ENCODE assay signal across 12 cellular contexts in genomic region chr7:74294191-74294998, GRCh38. TPM values are rescaled to one million over a fixed set of nuclear protein-coding genes. Genes with fewer than 3 reads are reported as not detected.
A peak's percentile ranks its signal among the peaks of the same experiment; 100 is the strongest.
DNase-seq lines count a peak whose midpoint lies in the region; ATAC-seq, FAIRE-seq and TF ChIP-seq lines count a peak whose summit lies in the region.
"Had no signal": no experiment of that assay in that cellular context is flagged by ENCODE, and none has a peak within 500 bp of the region (broad histone marks: within the 10 kb centered on the region; RNA-seq: fewer than 3 reads in every experiment).

No MANE protein-coding gene starts in this region.

- TF ChIP-seq CTCF in ascending aorta (IDR thresholded peaks at IDR 0.05), result no peak
- TF ChIP-seq CTCF in endothelial cell (IDR thresholded peaks at IDR 0.05; ENCODE audit: unreplicated experiment), result no peak

- H3K9me3 Mint-ChIP-seq in endothelial cell (ENCODE audit: unreplicated experiment), result no peaks in the 10 kb centered on the region
- H3K9me3 Mint-ChIP-seq: dendritic cell treated with granulocyte-macrophage colony-stimulating factor and Interleukin-4, amounts not matched to agents 40 ng/mL and 50 ng/mL, for 4 days had no signal

- H3K36me3 Mint-ChIP-seq in endothelial cell (ENCODE audit: low read depth, unreplicated experiment), result peaks cover 7% of the 10 kb centered on the region

- H3K9ac ChIP-seq in skeletal muscle tissue (ENCODE audit: low read depth in 1 of 3, low read length in 3 of 3), result peak overlapping the region in 2 of 3 donors; percentile 14 to 33

- no peaks in the 10 kb centered on the region for H3K27me3 ChIP-seq in ascending aorta
- H3K27me3 ChIP-seq in skeletal muscle tissue (ENCODE audit: control insufficient read depth in 3 of 3, insufficient read depth in 3 of 3, low read length in 3 of 3), result no peaks in the 10 kb centered on the region

- FAIRE-seq in urothelium cell line (lab: Jason Lieb, UNC), result no peak
- FAIRE-seq: K562 had no signal

- ATAC-seq in left ventricle myocardium superior (peak; percentile 41), GM21723 (IDR thresholded peaks at IDR 0.05; ENCODE audit: unreplicated experiment) (no peak), GM19324 (IDR thresholded peaks at IDR 0.05; ENCODE audit: low FRiP score, unreplicated experiment) (no peak)
- ATAC-seq: K562 had no signal

- H3K27me3 Mint-ChIP-seq in endothelial cell (ENCODE audit: unreplicated experiment), result peaks cover 8% of the 10 kb centered on the region

- peaks cover 38% of the 10 kb centered on the region for H3K4me1 Mint-ChIP-seq in endothelial cell (ENCODE audit: unreplicated experiment)

- H3K9me3 ChIP-seq in ascending aorta (no peaks in the 10 kb centered on the region), skeletal muscle tissue (ENCODE audit: control insufficient read depth in 3 of 3, low read length in 3 of 3) (no peaks in the 10 kb centered on the region)

- H3K27ac ChIP-seq in ascending aorta, result peak overlapping the region; percentile 71 to 75
- H3K27ac ChIP-seq in skeletal muscle tissue (ENCODE audit: low read depth, low read length), result peak overlapping the region; percentile 56

- intact Hi-C loops in ascending aorta (cut with DNase I), result loop anchor here (5.0 kb wide), 1 partner anchor 98 kb away; no protein-coding TSS in a partner anchor
- intact Hi-C loops in left ventricle myocardium superior (cut with micrococcal nuclease), result no loop called here

- no peak overlapping the region for H3K4me3 Mint-ChIP-seq in endothelial cell (ENCODE audit: unreplicated experiment)
- H3K4me3 Mint-ChIP-seq: dendritic cell treated with granulocyte-macrophage colony-stimulating factor and Interleukin-4, amounts not matched to agents 40 ng/mL and 50 ng/mL, for 4 days had no signal

- H3K4me1 ChIP-seq in ascending aorta (peaks cover 5 to 37% of the 10 kb centered on the region in 2 donors), skeletal muscle tissue (ENCODE audit: control insufficient read depth in 3 of 3, insufficient read depth in 3 of 3, low read length in 3 of 3) (peaks cover 12 to 22% (median 20%) of the 10 kb centered on the region in 3 donors)

- no peaks in the 10 kb centered on the region for H3K36me3 ChIP-seq in ascending aorta
- no peaks in the 10 kb centered on the region for H3K36me3 ChIP-seq in skeletal muscle tissue (ENCODE audit: control insufficient read depth in 3 of 3, insufficient read depth in 3 of 3, low read length in 3 of 3)

- H3K27ac Mint-ChIP-seq in endothelial cell (ENCODE audit: unreplicated experiment), result no peak overlapping the region
- H3K27ac Mint-ChIP-seq: dendritic cell treated with granulocyte-macrophage colony-stimulating factor and Interleukin-4, amounts not matched to agents 40 ng/mL and 50 ng/mL, for 4 days had no signal

- DNase-seq in EH (ENCODE audit: low read depth), result peak; percentile 84
- DNase-seq in ascending aorta (ENCODE audit: low spot score in 2 of 2), result peak in 1 of 2 donors; percentile 83
- DNase-seq in left ventricle myocardium superior, result peak; percentile 50
- no peak for DNase-seq in urothelium cell line (ENCODE audit: low spot score)
- no peak for DNase-seq in endothelial cell (ENCODE audit: low spot score)
- DNase-seq: activated T-cell treated with anti-CD3 and anti-CD28 coated beads for 4 hours, retina had no signal

- H3K4me3 ChIP-seq in ascending aorta, result peak overlapping the region in 1 of 2 donors; percentile 19
- peak overlapping the region in 1 of 3 donors; percentile 49 for H3K4me3 ChIP-seq in skeletal muscle tissue (ENCODE audit: low read length in 3 of 3)
- H3K4me3 ChIP-seq: K562 had no signal

RNA-seq across cellular contexts. Expression of gene CLIP2, which starts 5.2 kb away (rescaled TPM):
- 50.2 TPM for total RNA-seq in ascending aorta
- 6.9 TPM for total RNA-seq in left ventricle myocardium superior
- 21.9 TPM for total RNA-seq in skeletal muscle tissue
- 110 TPM for total RNA-seq in endothelial cell (ENCODE audit: unreplicated experiment)

RNA-seq across cellular contexts. Expression of gene RFC2, which starts 40.2 kb away (rescaled TPM):
- total RNA-seq in ascending aorta (37.7 TPM), left ventricle myocardium superior (10.5 TPM), skeletal muscle tissue (21.4 TPM), endothelial cell (ENCODE audit: unreplicated experiment) (38.8 TPM)

Comparison
In these comparisons a context has a peak if more than half of its experiments do, and no peak if none do; other contexts are left out.
1. DNase-seq: peak in EH (single experiment) and left ventricle myocardium superior (single experiment); none in urothelium cell line (single experiment) and endothelial cell (single experiment).